Comparison of ENCODE assay signal across 8 cellular contexts in the genomic region with DNA sequence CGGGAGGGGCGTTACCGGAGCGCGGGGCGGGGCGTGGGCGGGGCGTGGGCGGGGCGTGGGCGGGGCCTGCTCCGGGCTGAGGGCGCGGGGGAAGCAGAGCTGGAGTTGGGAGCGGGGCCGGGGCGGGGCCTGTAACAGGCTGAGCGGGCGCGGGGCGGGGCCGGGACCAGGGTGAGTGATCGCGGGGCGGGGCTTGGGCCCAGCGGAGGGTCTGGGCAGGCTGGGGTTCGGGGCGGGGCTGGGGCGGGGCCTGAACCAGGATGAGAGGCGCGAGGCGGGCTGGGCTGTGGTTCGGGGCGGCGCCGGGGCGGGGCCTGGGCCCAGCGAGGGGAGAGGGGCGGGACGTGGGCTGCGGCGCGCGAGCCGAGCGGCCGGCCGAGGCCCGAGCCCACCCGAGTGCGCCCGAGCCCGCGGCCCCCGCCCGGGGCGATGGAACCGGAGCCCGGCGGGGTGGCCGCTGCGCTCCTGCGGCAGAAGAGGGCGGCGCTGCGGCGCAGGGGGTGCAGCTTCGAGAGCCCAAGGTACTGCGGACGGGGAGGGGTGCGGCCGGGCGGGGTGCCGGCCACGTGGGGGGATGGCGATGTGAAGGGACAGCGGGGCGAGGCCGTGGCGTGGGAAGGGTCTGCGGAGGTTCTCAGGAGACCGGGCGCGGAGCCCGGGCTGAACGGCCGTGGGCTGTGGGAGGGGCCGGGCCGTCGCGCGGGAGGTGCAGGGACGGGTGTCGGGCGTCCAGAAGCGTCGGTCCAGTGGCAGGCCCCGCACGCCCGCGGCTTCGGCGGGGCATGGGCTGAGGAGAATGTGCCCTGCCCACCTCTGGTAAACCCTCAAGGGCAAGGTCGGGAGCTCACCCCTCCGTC. TPM values are rescaled to one million over a fixed set of nuclear protein-coding genes. Genes with fewer than 3 reads are reported as not detected.
A peak's percentile ranks its signal among the peaks of the same experiment; 100 is the strongest.
DNase-seq lines count a peak whose midpoint lies in the region; ATAC-seq and TF ChIP-seq lines count a peak whose summit lies in the region.

No MANE protein-coding gene starts in this region.

- peaks cover 19% of the 10 kb centered on the region for H3K27me3 ChIP-seq in AG04450 (ENCODE audit: control insufficient read depth, insufficient read depth, low read length)

- POLR2A ChIA-PET in AG04450 (lab: Yijun Ruan, JAX) = interaction anchor here (0.6 to 1.9 kb wide), 11 partner anchors 14 to 348 kb away, joined by 3 to 8 read pairs (median 4); a partner anchor contains a TSS

- TF ChIP-seq CTCF in AG04450 (IDR thresholded peaks at IDR 0.05; ENCODE audit: low read depth, low read length) = no peak

- CTCF ChIA-PET in AG04450 (lab: Charles Lee) = interaction anchor here (0.6 to 1.5 kb wide), 6 partner anchors 10 to 283 kb away, joined by 3 to 8 read pairs (median 4); a partner anchor contains a TSS

- H3K9me3 ChIP-seq in AG04450 (ENCODE audit: control insufficient read depth, insufficient read depth, low read length) = peaks cover 7% of the 10 kb centered on the region; the same call in 1 of the 2 replicates

- ATAC-seq in HG03457 (IDR thresholded peaks at IDR 0.05; ENCODE audit: unreplicated experiment) = peak; percentile 27

- peak; percentile 64 for DNase-seq in AG04450 (ENCODE audit: low read depth, low spot score)
- DNase-seq in GM19240 (ENCODE audit: insufficient read length, low spot score) = peak; percentile 93
- peak; percentile 77 for DNase-seq in NCI-H748 treated with DMSO at 0.1 percent for 48 hours (lab: John Stamatoyannopoulos, UW)
- peak; percentile 71 to 88 for DNase-seq in activated CD8-positive, alpha-beta memory T cell treated with anti-CD3 and anti-CD28 coated beads for 1 hour (ENCODE audit: extremely low read depth in 1 of 2, low read depth in 1 of 2)
- DNase-seq in effector CD4-positive, alpha-beta T cell = peak; percentile 83
- DNase-seq in lung microvascular endothelial cell (ENCODE audit: low read depth in 2 of 2) = peak; percentile 88 to 94
- peak; percentile 86 to 89 (median 87) for DNase-seq in stimulated activated CD4-positive, alpha-beta T cell treated with anti-CD3 and anti-CD28 coated beads, TNF-alpha, amount 100 ng/mL, for 1 hour (ENCODE audit: low read depth in 3 of 3, low spot score in 1 of 3)

- H3K4me3 ChIP-seq in AG04450 (ENCODE audit: low read depth, low read length) = peak overlapping the region; percentile 68

- H3K27ac ChIP-seq in AG04450 (ENCODE audit: low read depth, low read length) = no peak overlapping the region

RNA-seq across cellular contexts. Expression of a gene that starts 39.5 kb away (rescaled TPM):
- 2.2 and 2.7 TPM in 2 replicates for polyA plus RNA-seq in AG04450 (2011; rRNA removed)
- polyA minus RNA-seq in AG04450 (2011; rRNA and poly(A)+ RNA removed) = 3.8 and 4.2 TPM in 2 replicates
- total RNA-seq in lung microvascular endothelial cell = 2.4 and 2.6 TPM in 2 replicates
